ENCODE assay signal across 9 cellular contexts in the genomic region with DNA sequence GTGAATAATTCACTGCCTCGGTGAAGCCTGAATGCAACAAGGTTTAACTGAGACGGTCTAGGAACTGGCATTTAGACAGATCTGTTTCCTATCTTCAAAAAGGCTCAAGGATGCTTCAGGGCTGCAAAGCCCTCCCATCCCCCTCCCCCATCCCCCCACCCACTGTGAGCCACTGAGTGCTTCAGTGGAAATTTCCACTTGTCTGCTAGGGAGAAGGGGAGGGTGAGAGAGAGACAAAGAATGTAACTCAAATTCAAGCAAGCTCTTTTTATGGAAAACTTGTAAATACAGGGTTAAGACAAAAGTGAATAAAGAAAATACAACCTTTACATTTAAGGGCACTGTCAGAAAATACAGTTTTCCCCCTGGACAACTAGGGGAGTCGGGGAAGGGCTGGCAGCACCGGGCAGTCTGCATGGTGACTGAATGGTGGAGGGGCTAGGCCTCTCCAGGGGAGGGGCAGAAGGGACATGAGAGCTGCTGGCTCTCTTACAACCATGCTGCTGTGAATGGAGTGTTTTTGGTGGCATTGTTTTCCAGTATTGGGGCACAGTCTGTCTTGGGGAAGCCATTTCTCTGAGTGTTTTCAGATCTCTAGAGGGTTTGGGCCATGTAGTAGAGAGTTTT. TPM values are rescaled to one million over a fixed set of nuclear protein-coding genes. Genes with fewer than 3 reads are reported as not detected.
DNase-seq lines count a peak whose midpoint lies in the region; ATAC-seq and TF ChIP-seq lines count a peak whose summit lies in the region.
"Had no signal": no experiment of that assay in that cellular context is flagged by ENCODE, and none has a peak within 500 bp of the region (broad histone marks: within the 10 kb centered on the region; RNA-seq: fewer than 3 reads in every experiment).

No MANE protein-coding gene starts in this region.

- no peaks in the 10 kb centered on the region for H3K27me3 ChIP-seq in prostate gland (replicated peaks; ENCODE audit: insufficient read depth)

- DNase-seq in EL: peak; percentile 12
- no peak for DNase-seq in T-cell
- DNase-seq in fibroblast of mammary gland (ENCODE audit: low read depth): peak; percentile 11
- no peak for DNase-seq in prostate gland (ENCODE audit: low spot score)
- DNase-seq in activated effector memory CD4-positive, alpha-beta T cell treated with anti-CD3 and anti-CD28 coated beads, Interleukin-2, amount 50 U/mL, for 16 hours: no peak
- no peak for DNase-seq in dermis blood vessel endothelial cell

- no peak for TF ChIP-seq CTCF in fibroblast of mammary gland (conservative IDR thresholded peaks at IDR 0.05; ENCODE audit: control insufficient read depth, insufficient read depth, low read depth, low read length)
- TF ChIP-seq CTCF in prostate gland (IDR thresholded peaks at IDR 0.05): no peak

- ATAC-seq in T-cell (replicated peaks in 1 of 4): no peak
- ATAC-seq in HG03439 (IDR thresholded peaks at IDR 0.05; ENCODE audit: unreplicated experiment): no peak
- no peak for ATAC-seq in HG03354 (IDR thresholded peaks at IDR 0.05; ENCODE audit: poor library complexity, severe bottlenecking, unreplicated experiment)
- ATAC-seq: GM12878 had no signal

- peaks cover 62% of the 10 kb centered on the region for H3K36me3 Mint-ChIP-seq in T-cell

- H3K9me3 ChIP-seq in prostate gland: no peaks in the 10 kb centered on the region

- peak overlapping the region; percentile 90 to 92 for H3K27ac Mint-ChIP-seq in T-cell

- intact Hi-C loops in prostate gland (cut with DNase I): loop anchor here (2.0 to 5.0 kb wide), 4 partner anchors 58 to 217 kb away; a partner anchor contains a TSS

- CTCF ChIA-PET in T-cell (lab: Charles Lee): interaction anchor here (0.6 to 1.7 kb wide), 6 partner anchors 56 to 609 kb away, joined by 3 to 6 read pairs (median 4); a partner anchor contains a TSS

- peak overlapping the region; percentile 59 to 63 for H3K27ac ChIP-seq in prostate gland

- peaks cover 91 to 95% (median 91%) of the 10 kb centered on the region in 3 donors for H3K4me1 Mint-ChIP-seq in T-cell

- no peaks in the 10 kb centered on the region for H3K9me3 Mint-ChIP-seq in T-cell

- no peak for TF ChIP-seq POLR2A in prostate gland (IDR thresholded peaks at IDR 0.05)

- H3K4me3 Mint-ChIP-seq in T-cell: peak overlapping the region; percentile 49 to 64 (median 64)

- POLR2A ChIA-PET in T-cell (lab: Charles Lee): interaction anchor here in 1 of 2 donors (0.5 to 0.7 kb wide), 2 partner anchors 83 to 224 kb away, joined by 3 to 11 read pairs; no protein-coding TSS in a partner anchor

- 24% methylated on average over 4 of the region's 4 CpGs for WGBS in prostate gland

- no peaks in the 10 kb centered on the region for H3K4me1 ChIP-seq in prostate gland (replicated peaks)

- H3K27me3 Mint-ChIP-seq in T-cell: no peaks in the 10 kb centered on the region

- no peaks in the 10 kb centered on the region for H3K36me3 ChIP-seq in prostate gland

- H3K4me3 ChIP-seq in fibroblast of mammary gland (ENCODE audit: control insufficient read depth, low read depth, low read length) (no peak overlapping the region), prostate gland (no peak overlapping the region)
- H3K4me3 ChIP-seq: GM12878 had no signal

RNA-seq across cellular contexts. Expression of a gene that starts 56.7 kb away (rescaled TPM):
- 10 to 100 TPM; 29.0 to 98.1 (median 75.0) TPM for total RNA-seq in T-cell
- total RNA-seq in prostate gland: 10 to 100 TPM; 24.9 to 75.8 TPM
- 14.3 and 16.3 TPM in 2 replicates for total RNA-seq in dermis blood vessel endothelial cell

RNA-seq across cellular contexts. Expression of a gene that starts 56.7 kb away (rescaled TPM):
- 10 to 100 TPM in 4 of 5 donors, 1 to 10 TPM in 1; 7.6 to 38.5 (median 25.4) TPM for total RNA-seq in T-cell
- 10 to 100 TPM in 1 of 2 donors, 1 to 10 TPM in 1; 8.2 to 44.0 TPM for total RNA-seq in prostate gland
- total RNA-seq in dermis blood vessel endothelial cell: 39.1 and 45.1 TPM in 2 replicates

Comparison
In these comparisons a context has a peak if more than half of its experiments do, and no peak if none do; other contexts are left out.
1. DNase-seq: peak in EL (single experiment) and fibroblast of mammary gland (single experiment); none in T-cell (0 of 34), prostate gland (single experiment), activated effector memory CD4-positive, alpha-beta T cell treated with anti-CD3 and anti-CD28 coated beads, Interleukin-2, amount 50 U/mL, for 16 hours (single experiment) and dermis blood vessel endothelial cell (single experiment).